In the genomic region with DNA sequence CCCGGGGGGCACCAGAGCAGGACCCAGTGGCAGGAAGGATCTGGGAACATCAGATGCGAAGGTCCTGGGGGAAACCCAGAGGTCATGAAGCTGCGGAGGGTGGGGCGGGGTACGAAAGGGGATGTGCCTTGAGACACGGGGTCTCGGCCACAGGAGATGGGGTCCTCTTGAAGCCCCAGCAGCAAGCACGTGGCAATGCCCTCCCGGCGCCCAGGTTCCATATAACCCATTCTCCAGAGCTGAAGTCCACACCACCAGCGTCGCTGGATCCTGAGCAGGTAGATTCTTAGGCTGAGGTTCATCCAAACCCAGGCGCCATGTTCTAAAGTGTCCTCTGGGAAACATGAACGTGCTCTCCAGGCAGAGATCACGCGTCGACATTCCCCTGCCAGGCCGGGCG, we compare ENCODE assay signal across 16 cellular contexts. TPM values are rescaled to one million over a fixed set of nuclear protein-coding genes. Genes with fewer than 3 reads are reported as not detected.
DNase-seq lines count a peak whose midpoint lies in the region; ATAC-seq, FAIRE-seq and TF ChIP-seq lines count a peak whose summit lies in the region.
"Had no signal": no experiment of that assay in that cellular context is flagged by ENCODE, and none has a peak within 500 bp of the region (broad histone marks: within the 10 kb centered on the region; RNA-seq: fewer than 3 reads in every experiment).

No MANE protein-coding gene starts in this region.

- no peaks in the 10 kb centered on the region for H3K9me3 ChIP-seq in astrocyte (ENCODE audit: insufficient read depth, low read depth, low read length)

- H3K27ac ChIP-seq in astrocyte (ENCODE audit: low read depth, low read length): no peak overlapping the region

- DNase-seq in Calu3 (no peak), astrocyte (ENCODE audit: low read depth) (no peak), progenitor cell of endocrine pancreas (ENCODE audit: low spot score, unreplicated experiment) (no peak), H4 (ENCODE audit: low spot score) (no peak)
- DNase-seq: activated CD4-positive, alpha-beta T cell treated with anti-CD3 and anti-CD28 coated beads for 4 hours; activated CD8-positive, alpha-beta memory T cell treated with anti-CD3 and anti-CD28 coated beads, Interleukin-2, amount 50 U/mL, for 48 hours; KG1; NCI-H1048; NCI-H2107; OCI-M1; T1000 had no signal

- no peak for FAIRE-seq in astrocyte (lab: Jason Lieb, UNC)

- no peak overlapping the region for H3K9ac ChIP-seq in astrocyte (ENCODE audit: low read length)

- peaks cover 53% of the 10 kb centered on the region for H3K36me3 Mint-ChIP-seq in Calu3 (ENCODE audit: insufficient read depth, unreplicated experiment)
- H3K36me3 Mint-ChIP-seq in astrocyte (ENCODE audit: low read depth, unreplicated experiment): peaks cover 2% of the 10 kb centered on the region
- no peaks in the 10 kb centered on the region for H3K36me3 Mint-ChIP-seq in progenitor cell of endocrine pancreas (ENCODE audit: insufficient read depth)

- ATAC-seq in GM19463 (IDR thresholded peaks at IDR 0.05; ENCODE audit: unreplicated experiment) (no peak), GM18519 (IDR thresholded peaks at IDR 0.05; ENCODE audit: low FRiP score, unreplicated experiment) (no peak)

- H3K27me3 ChIP-seq in astrocyte (ENCODE audit: insufficient read depth, low read length): no peaks in the 10 kb centered on the region

- no peak overlapping the region for H3K4me3 ChIP-seq in astrocyte (ENCODE audit: insufficient read depth, low read depth, low read length)
- H3K4me3 ChIP-seq: lung had no signal

- peaks cover 100% of the 10 kb centered on the region for H3K79me2 ChIP-seq in astrocyte (ENCODE audit: insufficient read depth, low read length)

- intact Hi-C loops in Calu3 (cut with micrococcal nuclease; ENCODE audit: unreplicated experiment): no loop called here

- H3K4me2 ChIP-seq in astrocyte (ENCODE audit: low read length): no peak overlapping the region

- peak overlapping the region; percentile 11 for H3K4me3 Mint-ChIP-seq in Calu3 (ENCODE audit: low read depth, unreplicated experiment)
- H3K4me3 Mint-ChIP-seq in astrocyte (ENCODE audit: unreplicated experiment): peak overlapping the region; percentile 60
- no peak overlapping the region for H3K4me3 Mint-ChIP-seq in progenitor cell of endocrine pancreas (ENCODE audit: low read depth)
- H3K4me3 Mint-ChIP-seq: nephron progenitor cell; stimulated activated naive CD8-positive, alpha-beta T cell treated with anti-CD3 and anti-CD28 coated beads, Interleukin-15, Interleukin-2, amounts not matched to agents 100 ng/mL and 50 ng/mL, for 24 hours had no signal

- H2AFZ ChIP-seq in astrocyte (ENCODE audit: low read depth, low read length): no peak overlapping the region

- TF ChIP-seq CTCF in Calu3 (IDR thresholded peaks at IDR 0.05; ENCODE audit: unreplicated experiment) (no peak), astrocyte (IDR thresholded peaks at IDR 0.05; ENCODE audit: insufficient read depth, low read depth, low read length) (no peak), progenitor cell of endocrine pancreas (IDR thresholded peaks at IDR 0.05; ENCODE audit: unreplicated experiment) (no peak)

- CTCF ChIA-PET in Calu3 (lab: Charles Lee): interaction anchor here (1.2 to 4.8 kb wide), 6 partner anchors 9 to 452 kb away, joined by 3 to 26 read pairs (median 6); no protein-coding TSS in a partner anchor

- H3K27ac Mint-ChIP-seq in Calu3 (ENCODE audit: unreplicated experiment): peak overlapping the region; percentile 14
- peak overlapping the region; percentile 75 for H3K27ac Mint-ChIP-seq in astrocyte (ENCODE audit: unreplicated experiment)
- H3K27ac Mint-ChIP-seq in progenitor cell of endocrine pancreas: peak overlapping the region; percentile 98
- H3K27ac Mint-ChIP-seq: nephron progenitor cell; stimulated activated naive CD8-positive, alpha-beta T cell treated with anti-CD3 and anti-CD28 coated beads, Interleukin-15, Interleukin-2, amounts not matched to agents 100 ng/mL and 50 ng/mL, for 24 hours had no signal

- H3K27me3 Mint-ChIP-seq in Calu3 (ENCODE audit: unreplicated experiment) (no peaks in the 10 kb centered on the region), astrocyte (ENCODE audit: low read depth, unreplicated experiment) (no peaks in the 10 kb centered on the region), progenitor cell of endocrine pancreas (no peaks in the 10 kb centered on the region)
- H3K27me3 Mint-ChIP-seq: stimulated activated naive CD8-positive, alpha-beta T cell treated with anti-CD3 and anti-CD28 coated beads, Interleukin-15, Interleukin-2, amounts not matched to agents 100 ng/mL and 50 ng/mL, for 24 hours had no signal

- peaks cover 49% of the 10 kb centered on the region for H3K4me1 ChIP-seq in astrocyte (ENCODE audit: insufficient read depth, low read length)

- H4K20me1 ChIP-seq in astrocyte (ENCODE audit: insufficient read depth, low read length): peaks cover 100% of the 10 kb centered on the region

- H3K4me1 Mint-ChIP-seq in Calu3 (ENCODE audit: low read depth, unreplicated experiment) (peaks cover 57% of the 10 kb centered on the region), astrocyte (ENCODE audit: low read depth, unreplicated experiment) (peaks cover 53% of the 10 kb centered on the region), progenitor cell of endocrine pancreas (ENCODE audit: low read depth) (peaks cover 34% of the 10 kb centered on the region)

- no peaks in the 10 kb centered on the region for H3K36me3 ChIP-seq in astrocyte (ENCODE audit: insufficient read depth, low read length)

- H3K9me3 Mint-ChIP-seq in Calu3 (ENCODE audit: low read depth, unreplicated experiment) (no peaks in the 10 kb centered on the region), astrocyte (ENCODE audit: unreplicated experiment) (no peaks in the 10 kb centered on the region), progenitor cell of endocrine pancreas (ENCODE audit: low read depth) (no peaks in the 10 kb centered on the region)
- H3K9me3 Mint-ChIP-seq: nephron progenitor cell; stimulated activated naive CD8-positive, alpha-beta T cell treated with anti-CD3 and anti-CD28 coated beads, Interleukin-15, Interleukin-2, amounts not matched to agents 100 ng/mL and 50 ng/mL, for 24 hours had no signal

- TSS peak; percentile 74 for BruUV-seq in Calu3 (replicated peaks; lab: Mats Ljungman, UMichigan)

RNA-seq across cellular contexts. Expression of a gene that starts 20.9 kb away (rescaled TPM):
- total RNA-seq in Calu3 (2022) (177 and 199 TPM in 2 replicates), astrocyte (239 and 247 TPM in 2 replicates), progenitor cell of endocrine pancreas (37.7 and 44.7 TPM in 2 replicates)
- 35.6 and 47.1 TPM in 2 replicates for total RNA-seq in H4 (2014; rRNA removed; shearing (Covaris generic))

RNA-seq across cellular contexts. Expression of a gene that starts 39.5 kb away (rescaled TPM):
- 74.8 and 82.5 TPM in 2 replicates for total RNA-seq in Calu3 (2022)
- 3.7 and 4.7 TPM in 2 replicates for total RNA-seq in astrocyte
- 22.8 and 25.3 TPM in 2 replicates for total RNA-seq in progenitor cell of endocrine pancreas
- total RNA-seq in H4 (2014; rRNA removed; shearing (Covaris generic)): 26.4 and 27.0 TPM in 2 replicates

RNA-seq across cellular contexts. Expression of a gene that starts 47.6 kb away (rescaled TPM):
- total RNA-seq in Calu3 (2022): 203 and 207 TPM in 2 replicates
- 132 and 143 TPM in 2 replicates for total RNA-seq in astrocyte
- total RNA-seq in progenitor cell of endocrine pancreas: 100 and 115 TPM in 2 replicates
- total RNA-seq in H4 (2014; rRNA removed; shearing (Covaris generic)): 401 and 554 TPM in 2 replicates

RNA-seq across cellular contexts. Expression of a gene that starts 57.8 kb away (rescaled TPM):
- total RNA-seq in Calu3 (2022) (39.5 and 49.1 TPM in 2 replicates), astrocyte (18.3 and 22.5 TPM in 2 replicates), progenitor cell of endocrine pancreas (17.2 and 18.2 TPM in 2 replicates)
- total RNA-seq in H4 (2014; rRNA removed; shearing (Covaris generic)): 12.2 and 12.6 TPM in 2 replicates

RNA-seq across cellular contexts. Expression of a gene that starts 57.9 kb away (rescaled TPM):
- total RNA-seq in Calu3 (2022): 33.3 and 34.3 TPM in 2 replicates
- 15.4 and 15.6 TPM in 2 replicates for total RNA-seq in astrocyte
- 19.4 and 21.5 TPM in 2 replicates for total RNA-seq in progenitor cell of endocrine pancreas
- 16.0 and 30.4 TPM in 2 replicates for total RNA-seq in H4 (2014; rRNA removed; shearing (Covaris generic))

Comparison
In these comparisons a context has a peak if more than half of its experiments do, and no peak if none do; other contexts are left out.
1. H3K27ac Mint-ChIP-seq: peak in every context shown above with its lines; median percentile 98 in progenitor cell of endocrine pancreas; 75 in astrocyte; 14 in Calu3.